ENCODE assay signal across 9 cellular contexts in the genomic region with DNA sequence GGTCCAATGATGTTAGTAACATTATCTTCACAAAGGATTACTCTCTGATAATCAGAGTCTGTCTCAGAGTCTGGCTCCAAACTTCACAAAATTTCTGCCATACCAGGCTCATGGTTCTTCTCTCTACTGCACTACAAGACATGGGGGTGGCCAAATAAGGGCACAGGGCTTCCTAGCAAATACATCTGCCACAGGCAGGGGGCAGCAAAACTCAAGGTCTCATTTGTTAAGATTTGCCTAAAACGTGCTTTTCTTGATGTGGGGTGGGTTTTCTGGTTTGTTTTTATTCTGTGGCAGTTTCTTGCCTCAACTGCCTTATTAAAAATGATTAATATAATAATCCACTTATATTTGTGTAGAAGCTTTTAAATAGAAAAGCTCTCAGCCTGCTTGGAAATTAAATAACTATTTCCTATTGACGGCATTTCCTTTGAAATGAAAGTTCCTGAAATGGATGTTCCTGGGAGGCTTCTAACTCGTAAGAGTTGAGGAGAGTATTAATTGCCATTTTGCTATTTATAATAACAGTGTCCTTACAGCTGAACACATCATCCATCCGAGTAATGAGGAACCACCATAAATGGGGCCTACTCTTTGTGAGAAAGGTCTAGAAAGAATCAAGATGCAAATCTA. TPM values are rescaled to one million over a fixed set of nuclear protein-coding genes. Genes with fewer than 3 reads are reported as not detected.
A peak's percentile ranks its signal among the peaks of the same experiment; 100 is the strongest.
DNase-seq lines count a peak whose midpoint lies in the region; ATAC-seq and TF ChIP-seq lines count a peak whose summit lies in the region.
"Had no signal": no experiment of that assay in that cellular context is flagged by ENCODE, and none has a peak within 500 bp of the region (broad histone marks: within the 10 kb centered on the region; RNA-seq: fewer than 3 reads in every experiment).

No MANE protein-coding gene starts in this region.

- in situ Hi-C loops in gastrocnemius medialis (cut with MboI; ENCODE audit: low sequenced_read_pairs in 4 of 4): loop anchor here in 3 of 4 donors (5.0 to 10.0 kb wide), 2 partner anchors 96 to 98 kb away; no protein-coding TSS in a partner anchor

- TF ChIP-seq CTCF in gastrocnemius medialis (IDR thresholded peaks at IDR 0.05 in 4 of 5, conservative IDR thresholded peaks at IDR 0.05 in 1 of 5): peak; percentile 37 to 78 (median 70)

- TF ChIP-seq POLR2A in gastrocnemius medialis (IDR thresholded peaks at IDR 0.05): no peak

- ATAC-seq in GM18868 (IDR thresholded peaks at IDR 0.05; ENCODE audit: unreplicated experiment) (peak; percentile 85), gastrocnemius medialis (peak; percentile 50 to 56), HG02763 (IDR thresholded peaks at IDR 0.05; ENCODE audit: unreplicated experiment) (no peak)

- intact Hi-C loops in head of caudate nucleus (cut with DNase I): no loop called here
- intact Hi-C loops in gastrocnemius medialis (cut with DNase I; ENCODE audit: low total_unique reads): loop anchor here (1.0 kb wide), 2 partner anchors 98 to 297 kb away; no protein-coding TSS in a partner anchor

- no peaks in the 10 kb centered on the region for H3K27me3 ChIP-seq in gastrocnemius medialis

- DNase-seq in AG20443 (ENCODE audit: low spot score) (peak; percentile 78), HuH-7.5 (ENCODE audit: low spot score) (peak; percentile 27), RPMI7951 (ENCODE audit: low read depth) (peak; percentile 48), head of caudate nucleus (peak in 40 of 42 donors; percentile 12 to 83 (median 60)), gastrocnemius medialis (peak in 1 of 2 donors; percentile 26)
- peak; percentile 19 for DNase-seq in activated T-helper 9 cell treated with anti-CD3 and anti-CD28 coated beads, Interleukin-2, amount 50 U/mL, for 16 hours (ENCODE audit: low read depth)

- no peaks in the 10 kb centered on the region for H3K9me3 ChIP-seq in gastrocnemius medialis

- H3K36me3 ChIP-seq in gastrocnemius medialis: no peaks in the 10 kb centered on the region

- no peaks in the 10 kb centered on the region for H3K4me1 ChIP-seq in gastrocnemius medialis

- no peak overlapping the region for H3K4me3 ChIP-seq in gastrocnemius medialis

- H3K27ac ChIP-seq in gastrocnemius medialis: no peak overlapping the region

RNA-seq across cellular contexts. Expression of gene SST, which starts 53.8 kb away (rescaled TPM):
- total RNA-seq in RPMI7951 (2014; rRNA removed; shearing (Covaris generic)): not detected in 2 replicates
- total RNA-seq in gastrocnemius medialis: not detected
- total RNA-seq: skeletal muscle tissue had no signal
